ENCODE assay signal across 8 cellular contexts in the genomic region with DNA sequence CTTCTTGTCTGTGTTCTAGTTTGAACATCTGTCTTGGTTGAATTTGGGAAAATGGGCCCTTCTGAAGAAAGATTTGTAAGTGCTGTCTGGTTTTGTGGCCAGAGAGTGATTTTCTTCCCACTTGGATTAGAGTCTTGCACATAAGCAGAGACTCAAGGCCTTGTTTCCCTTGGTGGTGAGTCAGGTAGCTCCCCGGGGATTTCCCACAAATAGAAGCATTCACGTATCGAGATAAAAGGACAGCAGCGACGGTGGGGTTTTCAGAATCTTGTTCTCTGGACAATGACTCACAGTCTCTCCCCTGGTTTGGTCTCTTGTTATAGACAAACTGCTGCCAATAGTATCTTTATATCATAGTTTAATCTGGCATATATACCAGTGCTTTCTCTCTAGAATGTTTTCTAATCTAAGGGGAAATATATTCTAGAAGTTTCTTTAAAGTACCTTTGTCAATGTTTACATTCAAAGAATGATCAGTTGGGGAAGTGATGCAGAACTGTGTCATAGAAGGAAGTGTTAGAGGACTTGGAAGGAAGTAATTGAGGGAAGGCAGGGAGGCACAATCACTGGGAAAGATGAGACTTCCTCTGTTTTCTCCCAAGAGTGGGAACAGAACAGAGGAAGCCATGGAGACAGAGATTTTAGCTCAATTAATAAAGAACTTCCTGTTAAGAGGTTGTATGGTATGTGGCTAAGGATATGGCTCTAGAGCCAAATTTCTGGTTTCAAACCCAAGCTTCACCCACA. TPM values are rescaled to one million over a fixed set of nuclear protein-coding genes. Genes with fewer than 3 reads are reported as not detected.
DNase-seq lines count a peak whose midpoint lies in the region; ATAC-seq and TF ChIP-seq lines count a peak whose summit lies in the region.

No MANE protein-coding gene starts in this region.

- intact Hi-C loops in adrenal gland (cut with DNase I) = loop anchor here in 1 of 2 donors (2.0 to 10.0 kb wide), 2 partner anchors 35 to 235 kb away; partner anchors contain the start of gene CDC42EP2

- H3K4me1 ChIP-seq in adrenal gland (replicated peaks in 1 of 2) (peaks cover 22 to 29% of the 10 kb centered on the region in 2 donors), lung (ENCODE audit: control insufficient read depth in 2 of 2, insufficient read depth in 2 of 2, low read length in 2 of 2) (peaks cover 3 to 7% of the 10 kb centered on the region in 2 donors)

- 8 to 26% (median 18%) methylated on average over 5 of the region's 5 CpGs for WGBS in adrenal gland, 4 donors
- WGBS in lung, 2 donors = 31 to 61% methylated on average over 5 of the region's 5 CpGs

- peak overlapping the region in 2 of 5 donors; percentile 54 to 73 for H3K27ac ChIP-seq in adrenal gland
- peak overlapping the region in 1 of 2 donors; percentile 18 for H3K27ac ChIP-seq in lung (ENCODE audit: low read depth in 1 of 2, low read length in 1 of 2)
- H3K27ac ChIP-seq in substantia nigra (ENCODE audit: low read depth, low read length, poor library complexity, severe bottlenecking) = peak overlapping the region; percentile 18

- DNase-seq in stimulated activated naive CD4-positive, alpha-beta T cell treated with Interleukin-2 at 50 U/mL for 16 hours (lab: John Stamatoyannopoulos, UW) = peak; percentile 48
- no peak for DNase-seq in stimulated activated naive CD4-positive, alpha-beta T cell (lab: John Stamatoyannopoulos, UW)
- DNase-seq in adrenal gland (peak; percentile 51 to 85 (median 78)), lung (ENCODE audit: low spot score) (no peak), substantia nigra (lab: John Stamatoyannopoulos, UW) (no peak), DMS114 treated with DMSO at 0.1 percent for 48 hours (lab: John Stamatoyannopoulos, UW; ENCODE audit: unreplicated experiment) (no peak), NCI-H2107 treated with DMSO at 0.1 percent for 48 hours (lab: John Stamatoyannopoulos, UW; ENCODE audit: unreplicated experiment) (no peak)

- H3K27me3 ChIP-seq in adrenal gland = no peaks in the 10 kb centered on the region
- H3K27me3 ChIP-seq in lung (ENCODE audit: control insufficient read depth, insufficient read depth) = no peaks in the 10 kb centered on the region

- ATAC-seq in lung (ENCODE audit: insufficient read depth, low FRiP score) (peak; percentile 42), HG02981 (IDR thresholded peaks at IDR 0.05; ENCODE audit: unreplicated experiment) (no peak)

- no peaks in the 10 kb centered on the region for H3K9me3 ChIP-seq in adrenal gland (replicated peaks in 1 of 3)
- H3K9me3 ChIP-seq in lung (ENCODE audit: control insufficient read depth in 2 of 2, insufficient read depth in 1 of 2, low read length in 1 of 2) = no peaks in the 10 kb centered on the region

- TF ChIP-seq CTCF in adrenal gland (IDR thresholded peaks at IDR 0.05) (no peak), lung (IDR thresholded peaks at IDR 0.05; ENCODE audit: control extremely low read depth, extremely low read depth) (no peak)

- H3K36me3 ChIP-seq in adrenal gland (replicated peaks in 1 of 2) (peaks cover 0 to 16% of the 10 kb centered on the region in 2 donors), lung (ENCODE audit: control insufficient read depth in 2 of 2, insufficient read depth in 2 of 2, low read length in 2 of 2) (peaks cover 10 to 12% of the 10 kb centered on the region in 2 donors)

- no peak overlapping the region for H3K4me3 ChIP-seq in adrenal gland
- H3K4me3 ChIP-seq in lung = no peak overlapping the region

- TF ChIP-seq POLR2A in adrenal gland (IDR thresholded peaks at IDR 0.05) = no peak

RNA-seq across cellular contexts. Expression of gene POLA2, which starts 18.1 kb away (rescaled TPM):
- total RNA-seq in adrenal gland = 10 to 100 TPM in 1 of 8 donors, 1 to 10 TPM in 7; 3.9 to 12.2 (median 6.9) TPM
- 1 to 10 TPM; 4.3 to 8.3 (median 7.9) TPM for polyA plus RNA-seq in adrenal gland
- total RNA-seq in lung = 10 to 100 TPM in 1 of 2 donors, 1 to 10 TPM in 1; 9.7 to 14.2 TPM
- 1 to 10 TPM; 4.5 to 9.2 TPM for polyA plus RNA-seq in lung

RNA-seq across cellular contexts. Expression of gene CDC42EP2, which starts 34.8 kb away (rescaled TPM):
- total RNA-seq in adrenal gland (10 to 100 TPM in 3 of 8 donors, 1 to 10 TPM in 5; 2.9 to 18.3 (median 4.9) TPM), lung (10 to 100 TPM in 1 of 2 donors, 1 to 10 TPM in 1; 9.2 to 28.9 TPM)
- polyA plus RNA-seq in adrenal gland (10 to 100 TPM in 2 of 3 donors, 1 to 10 TPM in 1; 1.0 to 13.9 (median 10.4) TPM), lung (10 to 100 TPM; 23.4 to 35.0 TPM)

RNA-seq across cellular contexts. Expression of gene DPF2, which starts 53.8 kb away (rescaled TPM):
- total RNA-seq in adrenal gland (10 to 100 TPM; 35.2 to 73.7 (median 49.4) TPM), lung (10 to 100 TPM; 44.6 to 53.2 TPM)
- polyA plus RNA-seq in adrenal gland (10 to 100 TPM; 23.2 to 34.7 (median 30.4) TPM), lung (10 to 100 TPM; 21.5 to 25.0 TPM)

Comparison
In these comparisons a context has a peak if more than half of its experiments do, and no peak if none do; other contexts are left out.
1. DNase-seq: peak in stimulated activated naive CD4-positive, alpha-beta T cell treated with Interleukin-2 at 50 U/mL for 16 hours (single experiment) and adrenal gland (7 of 7); none in stimulated activated naive CD4-positive, alpha-beta T cell (0 of 6), lung (single experiment), substantia nigra (0 of 49), DMS114 treated with DMSO at 0.1 percent for 48 hours (single experiment) and NCI-H2107 treated with DMSO at 0.1 percent for 48 hours (single experiment).